15 cellular contexts compared by ENCODE assay signal in the genomic region with DNA sequence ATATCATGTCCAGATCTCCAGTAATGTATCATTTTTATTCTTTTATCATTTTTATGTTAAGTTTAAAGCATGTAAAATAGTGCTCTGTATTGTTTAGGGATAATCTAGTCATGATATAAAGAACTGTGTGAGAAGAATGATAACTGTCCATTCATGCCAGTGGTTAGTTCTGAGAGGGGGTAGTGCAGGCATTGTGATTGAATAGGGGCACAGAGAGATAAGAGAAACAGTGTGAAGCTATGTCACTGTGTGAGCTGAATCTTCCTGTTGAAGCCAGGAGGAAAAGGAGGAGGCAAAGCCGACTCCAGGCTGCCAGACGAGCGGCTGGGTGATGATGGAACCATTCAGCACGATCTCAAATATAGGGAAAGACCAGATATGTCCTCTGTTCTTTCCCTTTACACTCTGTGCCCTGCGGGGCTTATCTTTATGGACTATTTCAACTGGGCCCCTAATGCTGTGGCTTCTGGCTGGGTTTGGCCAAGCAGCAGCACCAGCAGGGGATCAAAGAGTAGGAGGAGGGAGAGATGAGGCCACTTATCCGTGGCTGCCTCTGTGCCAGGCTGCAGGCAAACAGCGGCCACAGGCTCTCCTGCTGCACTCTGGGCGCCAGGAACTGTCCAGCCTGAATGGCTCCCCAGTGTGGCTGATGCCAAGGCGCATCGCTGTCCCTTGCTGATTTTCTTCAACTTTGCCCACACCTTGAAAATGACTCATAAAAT.
DNase-seq lines count a peak whose midpoint lies in the region; ATAC-seq, FAIRE-seq and TF ChIP-seq lines count a peak whose summit lies in the region.
"Had no signal": no experiment of that assay in that cellular context is flagged by ENCODE, and none has a peak within 500 bp of the region (broad histone marks: within the 10 kb centered on the region; RNA-seq: fewer than 3 reads in every experiment).

No MANE protein-coding gene starts in this region.

- H3K27ac Mint-ChIP-seq in endothelial cell (ENCODE audit: unreplicated experiment): peak overlapping the region; percentile 14
- H3K27ac Mint-ChIP-seq in T-helper 2 cell treated with Interferon-gamma antibody and Interleukin-4, amounts not matched to agents 5 μg/mL and 100 μg/mL, for 36 hours: no peak overlapping the region
- H3K27ac Mint-ChIP-seq: IgD-negative memory B cell had no signal

- no peak overlapping the region for H3K9ac ChIP-seq in MM.1S (ENCODE audit: low read length)
- H3K9ac ChIP-seq: parathyroid adenoma had no signal

- peak; percentile 6 for DNase-seq in NCI-H82 (lab: John Stamatoyannopoulos, UW)
- no peak for DNase-seq in NCI-H82 treated with DMSO at 0.1 percent for 48 hours (lab: John Stamatoyannopoulos, UW; ENCODE audit: unreplicated experiment)
- peak; percentile 15 for DNase-seq in NCI-H460 (ENCODE audit: extremely low read depth, low read depth)
- DNase-seq in endothelial cell (ENCODE audit: low spot score): no peak
- no peak for DNase-seq in pancreas
- no peak for DNase-seq in T-helper 2 cell treated with Interferon-gamma antibody and Interleukin-4, amounts not matched to agents 5 μg/mL and 100 μg/mL, for 36 hours (ENCODE audit: low spot score)
- DNase-seq in MM.1S: no peak
- DNase-seq: AML-193, caudate nucleus, left colon had no signal

- H3K27ac ChIP-seq in pancreas: no peak overlapping the region
- no peak overlapping the region for H3K27ac ChIP-seq in MM.1S (ENCODE audit: low read length)
- H3K27ac ChIP-seq: parathyroid adenoma, suprapubic skin had no signal

- no peaks in the 10 kb centered on the region for H3K27me3 Mint-ChIP-seq in endothelial cell (ENCODE audit: unreplicated experiment)
- peaks cover 51% of the 10 kb centered on the region for H3K27me3 Mint-ChIP-seq in T-helper 2 cell treated with Interferon-gamma antibody and Interleukin-4, amounts not matched to agents 5 μg/mL and 100 μg/mL, for 36 hours (ENCODE audit: low read depth)

- H3K9me3 Mint-ChIP-seq in endothelial cell (ENCODE audit: unreplicated experiment): no peaks in the 10 kb centered on the region
- no peaks in the 10 kb centered on the region for H3K9me3 Mint-ChIP-seq in T-helper 2 cell treated with Interferon-gamma antibody and Interleukin-4, amounts not matched to agents 5 μg/mL and 100 μg/mL, for 36 hours
- H3K9me3 Mint-ChIP-seq: IgD-negative memory B cell had no signal

- intact Hi-C loops in pancreas (cut with DNase I): no loop called here

- WGBS in pancreas, 2 donors: 41 to 55% methylated on average over 10 of the region's 10 CpGs

- no peaks in the 10 kb centered on the region for H3K36me3 Mint-ChIP-seq in endothelial cell (ENCODE audit: low read depth, unreplicated experiment)
- no peaks in the 10 kb centered on the region for H3K36me3 Mint-ChIP-seq in T-helper 2 cell treated with Interferon-gamma antibody and Interleukin-4, amounts not matched to agents 5 μg/mL and 100 μg/mL, for 36 hours (ENCODE audit: low read depth)

- H3K27me3 ChIP-seq in pancreas (no peaks in the 10 kb centered on the region), MM.1S (replicated peaks; ENCODE audit: insufficient read depth, low read length) (no peaks in the 10 kb centered on the region)

- no peak overlapping the region for H3K4me3 ChIP-seq in pancreas
- H3K4me3 ChIP-seq in MM.1S (ENCODE audit: low read length): no peak overlapping the region
- H3K4me3 ChIP-seq: suprapubic skin had no signal

- H3F3A ChIP-seq in MM.1S (ENCODE audit: insufficient read depth, low read length): no peaks in the 10 kb centered on the region

- no peak overlapping the region for H3K4me3 Mint-ChIP-seq in endothelial cell (ENCODE audit: unreplicated experiment)
- no peak overlapping the region for H3K4me3 Mint-ChIP-seq in T-helper 2 cell treated with Interferon-gamma antibody and Interleukin-4, amounts not matched to agents 5 μg/mL and 100 μg/mL, for 36 hours
- H3K4me3 Mint-ChIP-seq: IgD-negative memory B cell had no signal

- H3K4me1 ChIP-seq in pancreas (no peaks in the 10 kb centered on the region), MM.1S (ENCODE audit: low read length) (no peaks in the 10 kb centered on the region)
- H3K4me1 ChIP-seq: parathyroid adenoma, suprapubic skin had no signal

- TF ChIP-seq CTCF in endothelial cell (IDR thresholded peaks at IDR 0.05; ENCODE audit: unreplicated experiment) (no peak), pancreas (IDR thresholded peaks at IDR 0.05) (no peak), MM.1S (IDR thresholded peaks at IDR 0.05; ENCODE audit: low read length) (no peak)

- H2AFZ ChIP-seq in MM.1S (ENCODE audit: low read length): no peak overlapping the region
- H2AFZ ChIP-seq: parathyroid adenoma had no signal

- H3K36me3 ChIP-seq in pancreas: no peaks in the 10 kb centered on the region
- no peaks in the 10 kb centered on the region for H3K36me3 ChIP-seq in MM.1S (replicated peaks; ENCODE audit: insufficient read depth, low read length)
- H3K36me3 ChIP-seq: suprapubic skin had no signal

- H3K79me2 ChIP-seq in MM.1S (ENCODE audit: low read length): no peaks in the 10 kb centered on the region
- H3K79me2 ChIP-seq: parathyroid adenoma had no signal

- H3K9me2 ChIP-seq in MM.1S (replicated peaks; ENCODE audit: insufficient read depth, low read length): no peaks in the 10 kb centered on the region

- ATAC-seq in pancreas (peak in 3 of 4 donors; percentile 63 to 75 (median 66)), GM18907 (IDR thresholded peaks at IDR 0.05; ENCODE audit: unreplicated experiment) (no peak)
- ATAC-seq: left colon had no signal

- FAIRE-seq in pancreas (lab: Jason Lieb, UNC): no peak
- FAIRE-seq: TTC549 had no signal

- H4K20me1 ChIP-seq in MM.1S (ENCODE audit: insufficient read depth, low read length): no peaks in the 10 kb centered on the region

- no peaks in the 10 kb centered on the region for H3K9me3 ChIP-seq in pancreas
- H3K9me3 ChIP-seq in MM.1S (replicated peaks; ENCODE audit: insufficient read depth, low read length): no peaks in the 10 kb centered on the region
- H3K9me3 ChIP-seq: suprapubic skin had no signal

- H3K4me1 Mint-ChIP-seq in endothelial cell (ENCODE audit: unreplicated experiment): peaks cover 5% of the 10 kb centered on the region
- peaks cover 1% of the 10 kb centered on the region for H3K4me1 Mint-ChIP-seq in T-helper 2 cell treated with Interferon-gamma antibody and Interleukin-4, amounts not matched to agents 5 μg/mL and 100 μg/mL, for 36 hours (ENCODE audit: low read depth)
- H3K4me1 Mint-ChIP-seq: IgD-negative memory B cell had no signal

- no peak overlapping the region for H3K4me2 ChIP-seq in MM.1S (ENCODE audit: low read depth, low read length)

Comparison
In these comparisons a context has a peak if more than half of its experiments do, and no peak if none do; other contexts are left out.
1. DNase-seq: peak in NCI-H82 (single experiment) and NCI-H460 (single experiment); none in NCI-H82 treated with DMSO at 0.1 percent for 48 hours (single experiment), endothelial cell (single experiment), pancreas (0 of 6), T-helper 2 cell treated with Interferon-gamma antibody and Interleukin-4, amounts not matched to agents 5 μg/mL and 100 μg/mL, for 36 hours (single experiment) and MM.1S (single experiment).